In genomic region chr14:37970696-37971095, GRCh38 we compare ENCODE assay signal across 16 cellular contexts.
DNase-seq lines count a peak whose midpoint lies in the region; ATAC-seq, FAIRE-seq and TF ChIP-seq lines count a peak whose summit lies in the region.
"Had no signal": no experiment of that assay in that cellular context is flagged by ENCODE, and none has a peak within 500 bp of the region (broad histone marks: within the 10 kb centered on the region; RNA-seq: fewer than 3 reads in every experiment).

No MANE protein-coding gene starts in this region.

- H3K79me2 ChIP-seq in GM23338 (replicated peaks; ENCODE audit: insufficient read depth), result no peaks in the 10 kb centered on the region

- DNase-seq in GM23338 (ENCODE audit: low spot score), result no peak
- peak; percentile 11 for DNase-seq in NCI-H69 (lab: John Stamatoyannopoulos, UW)
- DNase-seq in activated T-cell treated with anti-CD3 and anti-CD28 coated beads, Interleukin-2, amount 50 U/mL, for 4 hours, result no peak
- DNase-seq in RCC 7860 (ENCODE audit: low spot score), result no peak
- no peak for DNase-seq in activated CD4-positive, alpha-beta T cell treated with anti-CD3 and anti-CD28 coated beads, Interleukin-2, amount 50 U/mL, for 1 hour
- DNase-seq: BE2C; CD4-positive, CD25-positive, alpha-beta regulatory T cell; CD8-positive, alpha-beta memory T cell; COR-L47 had no signal

- ATAC-seq in GM23338, result no peak
- ATAC-seq in activated T-cell treated with anti-CD3 and anti-CD28 coated beads, Interleukin-2, amount 50 U/mL, for 4 hours, result no peak

- no peak overlapping the region for H3K27ac Mint-ChIP-seq in GM23338
- H3K27ac Mint-ChIP-seq: CD4-positive, CD25-positive, alpha-beta regulatory T cell; CD8-positive, alpha-beta memory T cell had no signal

- H2AFZ ChIP-seq in GM23338, result 0 out of 2 replicates have a peak overlapping the region, but pooled peaks have one; percentile 20

- H3K9me2 ChIP-seq in GM23338 (ENCODE audit: insufficient read depth), result no peaks in the 10 kb centered on the region

- no peaks in the 10 kb centered on the region for H3K9me3 Mint-ChIP-seq in GM23338
- no peaks in the 10 kb centered on the region for H3K9me3 Mint-ChIP-seq in activated T-cell treated with anti-CD3 and anti-CD28 coated beads, Interleukin-2, amount 50 U/mL, for 4 hours
- H3K9me3 Mint-ChIP-seq: CD8-positive, alpha-beta memory T cell had no signal

- no peak for FAIRE-seq in RCC 7860 (lab: Jason Lieb, UNC)
- FAIRE-seq: D721Med, G401.6, GM12891, GM19239 had no signal

- H3K4me3 Mint-ChIP-seq in GM23338, result no peak overlapping the region
- H3K4me3 Mint-ChIP-seq in activated T-cell treated with anti-CD3 and anti-CD28 coated beads, Interleukin-2, amount 50 U/mL, for 4 hours, result no peak overlapping the region
- H3K4me3 Mint-ChIP-seq: CD4-positive, CD25-positive, alpha-beta regulatory T cell; CD8-positive, alpha-beta memory T cell had no signal

- H3K27me3 Mint-ChIP-seq in GM23338 (ENCODE audit: insufficient read depth, low read depth, poor library complexity), result no peaks in the 10 kb centered on the region
- H3K27me3 Mint-ChIP-seq in activated T-cell treated with anti-CD3 and anti-CD28 coated beads, Interleukin-2, amount 50 U/mL, for 4 hours (ENCODE audit: low read depth), result no peaks in the 10 kb centered on the region

- no peaks in the 10 kb centered on the region for H4K20me1 ChIP-seq in GM23338 (replicated peaks; ENCODE audit: insufficient read depth)

- H3K36me3 ChIP-seq in GM23338 (ENCODE audit: insufficient read depth) (no peaks in the 10 kb centered on the region), muscle layer of duodenum (ENCODE audit: control insufficient read depth in 1 of 2, insufficient read depth in 2 of 2, low read length in 2 of 2) (no peaks in the 10 kb centered on the region)
- H3K36me3 ChIP-seq: BE2C, HAP-1 had no signal

- H3K27ac ChIP-seq in GM23338 (ENCODE audit: low read depth) (no peak overlapping the region), muscle layer of duodenum (ENCODE audit: low read length) (peak overlapping the region; percentile 14)
- H3K27ac ChIP-seq: HL-60 had no signal

- H3K4me1 Mint-ChIP-seq in GM23338, result 0 out of 3 replicates have a peak, but pooled peaks cover 2% of the 10 kb centered on the region
- peaks cover 4% of the 10 kb centered on the region for H3K4me1 Mint-ChIP-seq in activated T-cell treated with anti-CD3 and anti-CD28 coated beads, Interleukin-2, amount 50 U/mL, for 4 hours (ENCODE audit: low read depth)
- H3K4me1 Mint-ChIP-seq: CD4-positive, CD25-positive, alpha-beta regulatory T cell; CD8-positive, alpha-beta memory T cell had no signal

- H3K4me3 ChIP-seq in GM23338, result no peak overlapping the region
- H3K4me3 ChIP-seq in muscle layer of duodenum (ENCODE audit: low read depth in 1 of 2, low read length in 2 of 2), result no peak overlapping the region
- H3K4me3 ChIP-seq: HAP-1 had no signal

- H3F3A ChIP-seq in GM23338 (replicated peaks; ENCODE audit: low read depth), result no peaks in the 10 kb centered on the region

- H3K27me3 ChIP-seq in GM23338 (ENCODE audit: insufficient read depth), result no peaks in the 10 kb centered on the region
- no peaks in the 10 kb centered on the region for H3K27me3 ChIP-seq in muscle layer of duodenum (ENCODE audit: low read depth, low read length)
- H3K27me3 ChIP-seq: BE2C had no signal

- no peaks in the 10 kb centered on the region for H3K4me1 ChIP-seq in GM23338 (ENCODE audit: insufficient read depth)
- H3K4me1 ChIP-seq in muscle layer of duodenum (ENCODE audit: control insufficient read depth in 1 of 2, insufficient read depth in 2 of 2, low read length in 2 of 2), result peaks cover 0 to 5% of the 10 kb centered on the region in 2 donors
- H3K4me1 ChIP-seq: HAP-1 had no signal

- no peak overlapping the region for H3K4me2 ChIP-seq in GM23338

- no peak for TF ChIP-seq CTCF in GM23338 (conservative IDR thresholded peaks at IDR 0.05; ENCODE audit: low read depth in 2 of 2)

- H3K36me3 Mint-ChIP-seq in GM23338 (ENCODE audit: low read depth), result no peaks in the 10 kb centered on the region
- no peaks in the 10 kb centered on the region for H3K36me3 Mint-ChIP-seq in activated T-cell treated with anti-CD3 and anti-CD28 coated beads, Interleukin-2, amount 50 U/mL, for 4 hours (ENCODE audit: insufficient read depth)
- H3K36me3 Mint-ChIP-seq: CD4-positive, CD25-positive, alpha-beta regulatory T cell; CD8-positive, alpha-beta memory T cell had no signal

- no peaks in the 10 kb centered on the region for H3K9me3 ChIP-seq in muscle layer of duodenum (ENCODE audit: control insufficient read depth in 1 of 2, low read length in 2 of 2)
- H3K9me3 ChIP-seq: BE2C had no signal

TF ChIP-seq in GM23338, 12 proteins besides CTCF, POLR2A, EP300 and RAD21:
- TF ChIP-seq EZH2 (IDR thresholded peaks at IDR 0.05; ENCODE audit: low read depth, unreplicated experiment) (no peak), POLR2AphosphoS5 (IDR thresholded peaks at IDR 0.05; ENCODE audit: low read depth) (no peak)
- TF ChIP-seq, protein P1, sequence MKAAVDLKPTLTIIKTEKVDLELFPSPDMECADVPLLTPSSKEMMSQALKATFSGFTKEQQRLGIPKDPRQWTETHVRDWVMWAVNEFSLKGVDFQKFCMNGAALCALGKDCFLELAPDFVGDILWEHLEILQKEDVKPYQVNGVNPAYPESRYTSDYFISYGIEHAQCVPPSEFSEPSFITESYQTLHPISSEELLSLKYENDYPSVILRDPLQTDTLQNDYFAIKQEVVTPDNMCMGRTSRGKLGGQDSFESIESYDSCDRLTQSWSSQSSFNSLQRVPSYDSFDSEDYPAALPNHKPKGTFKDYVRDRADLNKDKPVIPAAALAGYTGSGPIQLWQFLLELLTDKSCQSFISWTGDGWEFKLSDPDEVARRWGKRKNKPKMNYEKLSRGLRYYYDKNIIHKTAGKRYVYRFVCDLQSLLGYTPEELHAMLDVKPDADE (IDR thresholded peaks at IDR 0.05), result no peak
